Comparison of ENCODE assay signal across 36 cellular contexts in genomic region chr2:888211-888801, GRCh38.
DNase-seq lines count a peak whose midpoint lies in the region; ATAC-seq and TF ChIP-seq lines count a peak whose summit lies in the region.
"Had no signal": no experiment of that assay in that cellular context is flagged by ENCODE, and none has a peak within 500 bp of the region (broad histone marks: within the 10 kb centered on the region; RNA-seq: fewer than 3 reads in every experiment).

No MANE protein-coding gene starts in this region.

- intact Hi-C loops in Right ventricle myocardium superior (cut with DNase I) = no loop called here

- H3K4me3 ChIP-seq in AG10803 (ENCODE audit: low read length) (no peak overlapping the region), SJCRH30 (no peak overlapping the region), fibroblast of mammary gland (ENCODE audit: control insufficient read depth, low read depth, low read length) (no peak overlapping the region)
- H3K4me3 ChIP-seq: gastrocnemius medialis, pancreas, PC-9, suprapubic skin had no signal

- TF ChIP-seq CTCF in AG10803 (conservative IDR thresholded peaks at IDR 0.05; ENCODE audit: low read length) = no peak
- TF ChIP-seq CTCF in fibroblast of mammary gland (conservative IDR thresholded peaks at IDR 0.05; ENCODE audit: control insufficient read depth, insufficient read depth, low read depth, low read length) = no peak
- no peak for TF ChIP-seq CTCF in osteocyte (IDR thresholded peaks at IDR 0.05)

- no peaks in the 10 kb centered on the region for H3K27me3 ChIP-seq in SJCRH30
- H3K27me3 ChIP-seq: pancreas had no signal

- ATAC-seq in Right ventricle myocardium superior (ENCODE audit: poor library complexity) (no peak), GM21526 (IDR thresholded peaks at IDR 0.05; ENCODE audit: low FRiP score, unreplicated experiment) (no peak)
- ATAC-seq: activated naive CD8-positive, alpha-beta T cell treated with anti-CD3 and anti-CD28 coated beads, Interleukin-2, amount 50 U/mL, for 24 hours; activated T-cell treated with anti-CD3 and anti-CD28 coated beads, Interleukin-2, amount 50 U/mL, for 72 hours; CD8-positive, alpha-beta T cell; gastrocnemius medialis; HCT116; HepG2; pancreas had no signal

- no peaks in the 10 kb centered on the region for H3K36me3 ChIP-seq in SJCRH30
- H3K36me3 ChIP-seq: gastrocnemius medialis, pancreas, suprapubic skin, WERI-Rb-1 had no signal

- peaks cover 4% of the 10 kb centered on the region for H3K27me3 Mint-ChIP-seq in osteocyte (ENCODE audit: unreplicated experiment)

- peak; percentile 5 for DNase-seq in AG10803 (ENCODE audit: low read depth)
- DNase-seq in SJCRH30 = peak; percentile 30 to 53
- DNase-seq in fibroblast of mammary gland (ENCODE audit: low read depth) = peak; percentile 1
- peak; percentile 74 for DNase-seq in osteocyte (ENCODE audit: extremely low spot score, unreplicated experiment)
- DNase-seq in GM19240 (ENCODE audit: insufficient read length, low spot score) = no peak
- no peak for DNase-seq in Right ventricle myocardium superior
- DNase-seq in glomerular visceral epithelial cell (ENCODE audit: extremely low spot score) = no peak
- DNase-seq: activated CD4-positive, alpha-beta T cell treated with anti-CD3 and anti-CD28 coated beads, Interleukin-2, amount 10 ng/mL, durations not matched to agents 24 days and 14 days; activated naive CD4-positive, alpha-beta T cell; activated naive CD8-positive, alpha-beta T cell treated with anti-CD3 and anti-CD28 coated beads, Interleukin-2, amount 50 U/mL, for 24 hours; activated T-cell treated with anti-CD3 and anti-CD28 coated beads, Interleukin-2, amount 50 U/mL, for 72 hours; CD8-positive, alpha-beta T cell; central memory CD4-positive, alpha-beta T cell; DMS 273 treated with DMSO at 0.1 percent for 48 hours; EL; gastrocnemius medialis; Kasumi-1; mammary epithelial cell; MV-4-11; NCI-H1436; NCI-H2081; NCI-H226; NCI-H526 treated with DMSO at 0.1 percent for 48 hours; pancreas; PC-9; SHP77 treated with DMSO at 0.1 percent for 48 hours; stimulated activated CD4-positive, alpha-beta T cell treated with anti-CD3 and anti-CD28 coated beads, Interleukin-1b, Interleukin-23, amount 100 ng/mL, for 48 hours; stimulated activated naive CD4-positive, alpha-beta T cell treated with Interleukin-2 at 50 U/mL for 16 hours; T1000; WERI-Rb-1 had no signal

- no peaks in the 10 kb centered on the region for H3K4me1 Mint-ChIP-seq in osteocyte (ENCODE audit: unreplicated experiment)
- H3K4me1 Mint-ChIP-seq: activated CD4-positive, alpha-beta T cell treated with anti-CD3 and anti-CD28 coated beads, Interleukin-2, amount 10 ng/mL, durations not matched to agents 24 days and 14 days; B cell had no signal

- H3K27ac Mint-ChIP-seq in osteocyte (ENCODE audit: unreplicated experiment) = no peak overlapping the region
- H3K27ac Mint-ChIP-seq: activated CD4-positive, alpha-beta T cell treated with anti-CD3 and anti-CD28 coated beads, Interleukin-2, amount 10 ng/mL, durations not matched to agents 24 days and 14 days; activated naive CD8-positive, alpha-beta T cell treated with anti-CD3 and anti-CD28 coated beads, Interleukin-2, amount 50 U/mL, for 24 hours; activated T-cell treated with anti-CD3 and anti-CD28 coated beads, Interleukin-2, amount 50 U/mL, for 72 hours; B cell; CD8-positive, alpha-beta T cell; nephron had no signal

- H3K9me3 ChIP-seq in SJCRH30 (replicated peaks) = no peaks in the 10 kb centered on the region
- H3K9me3 ChIP-seq: gastrocnemius medialis, pancreas, suprapubic skin had no signal

- peak overlapping the region; percentile 69 for H3K27ac ChIP-seq in SJCRH30
- H3K27ac ChIP-seq: gastrocnemius medialis, pancreas, PC-9, suprapubic skin, WERI-Rb-1 had no signal

- no peaks in the 10 kb centered on the region for H3K9me3 Mint-ChIP-seq in osteocyte (ENCODE audit: unreplicated experiment)
- H3K9me3 Mint-ChIP-seq: activated CD4-positive, alpha-beta T cell treated with anti-CD3 and anti-CD28 coated beads, Interleukin-2, amount 10 ng/mL, durations not matched to agents 24 days and 14 days; activated naive CD8-positive, alpha-beta T cell treated with anti-CD3 and anti-CD28 coated beads, Interleukin-2, amount 50 U/mL, for 24 hours; activated T-cell treated with anti-CD3 and anti-CD28 coated beads, Interleukin-2, amount 50 U/mL, for 72 hours; CD8-positive, alpha-beta T cell had no signal

- H3K4me3 Mint-ChIP-seq in osteocyte (ENCODE audit: unreplicated experiment) = no peak overlapping the region
- H3K4me3 Mint-ChIP-seq: activated CD4-positive, alpha-beta T cell treated with anti-CD3 and anti-CD28 coated beads, Interleukin-2, amount 10 ng/mL, durations not matched to agents 24 days and 14 days; activated naive CD8-positive, alpha-beta T cell treated with anti-CD3 and anti-CD28 coated beads, Interleukin-2, amount 50 U/mL, for 24 hours; activated T-cell treated with anti-CD3 and anti-CD28 coated beads, Interleukin-2, amount 50 U/mL, for 72 hours; B cell; CD8-positive, alpha-beta T cell; nephron had no signal

- H3K4me1 ChIP-seq in SJCRH30 = peaks cover 26% of the 10 kb centered on the region
- H3K4me1 ChIP-seq: gastrocnemius medialis, pancreas, suprapubic skin had no signal

- no peaks in the 10 kb centered on the region for H3K36me3 Mint-ChIP-seq in osteocyte (ENCODE audit: unreplicated experiment)
- H3K36me3 Mint-ChIP-seq: CD8-positive, alpha-beta T cell had no signal

Comparison
In these comparisons a context has a peak if more than half of its experiments do, and no peak if none do; other contexts are left out.
1. DNase-seq: peak in AG10803 (single experiment), SJCRH30 (2 of 2), fibroblast of mammary gland (single experiment) and osteocyte (single experiment); none in GM19240 (single experiment), Right ventricle myocardium superior (single experiment) and glomerular visceral epithelial cell (single experiment).